ENCODE assay signal across 8 cellular contexts in genomic region chr15:99324082-99324620, GRCh38.
DNase-seq lines count a peak whose midpoint lies in the region; ATAC-seq and TF ChIP-seq lines count a peak whose summit lies in the region.

No MANE protein-coding gene starts in this region.

- ATAC-seq in GM19452 (IDR thresholded peaks at IDR 0.05; ENCODE audit: unreplicated experiment), result peak; percentile 78
- ATAC-seq in stimulated activated effector memory CD8-positive, alpha-beta T cell treated with anti-CD3 and anti-CD28 coated beads, Interleukin-12 subunit alpha, Interleukin-12 subunit beta, amount 100 ng/mL, for 72 hours, result peak; percentile 94
- ATAC-seq in naive thymus-derived CD8-positive, alpha-beta T cell, result no peak

- no peaks in the 10 kb centered on the region for H3K27me3 Mint-ChIP-seq in naive thymus-derived CD8-positive, alpha-beta T cell

- peak; percentile 76 for DNase-seq in AG10803 (ENCODE audit: low read depth)
- DNase-seq in HS-5 (ENCODE audit: low read depth), result peak; percentile 73
- DNase-seq in dermis blood vessel endothelial cell, result peak; percentile 81
- DNase-seq in stimulated activated effector memory CD8-positive, alpha-beta T cell treated with anti-CD3 and anti-CD28 coated beads, Interleukin-12 subunit alpha, Interleukin-12 subunit beta, amount 100 ng/mL, for 72 hours (ENCODE audit: low spot score in 2 of 2), result no peak
- DNase-seq in naive thymus-derived CD8-positive, alpha-beta T cell, result no peak
- no peak for DNase-seq in colonic mucosa
- DNase-seq in effector CD4-positive, alpha-beta T cell, result no peak

- intact Hi-C loops in colonic mucosa (cut with DNase I), result no loop called here

- peak overlapping the region; percentile 42 for H3K4me3 Mint-ChIP-seq in stimulated activated effector memory CD8-positive, alpha-beta T cell treated with anti-CD3 and anti-CD28 coated beads, Interleukin-12 subunit alpha, Interleukin-12 subunit beta, amount 100 ng/mL, for 72 hours
- no peak overlapping the region for H3K4me3 Mint-ChIP-seq in naive thymus-derived CD8-positive, alpha-beta T cell

- no peak overlapping the region for H3K27ac ChIP-seq in colonic mucosa

- TF ChIP-seq CTCF in AG10803 (conservative IDR thresholded peaks at IDR 0.05; ENCODE audit: low read length) (no peak), colonic mucosa (IDR thresholded peaks at IDR 0.05) (no peak)

- POLR2A ChIA-PET in naive thymus-derived CD8-positive, alpha-beta T cell (lab: Charles Lee), result no interaction called here

- H3K27me3 ChIP-seq in colonic mucosa, result no peaks in the 10 kb centered on the region

- H3K9me3 Mint-ChIP-seq in stimulated activated effector memory CD8-positive, alpha-beta T cell treated with anti-CD3 and anti-CD28 coated beads, Interleukin-12 subunit alpha, Interleukin-12 subunit beta, amount 100 ng/mL, for 72 hours, result peaks cover 2% of the 10 kb centered on the region
- H3K9me3 Mint-ChIP-seq in naive thymus-derived CD8-positive, alpha-beta T cell, result no peaks in the 10 kb centered on the region

- peak overlapping the region; percentile 89 for H3K27ac Mint-ChIP-seq in stimulated activated effector memory CD8-positive, alpha-beta T cell treated with anti-CD3 and anti-CD28 coated beads, Interleukin-12 subunit alpha, Interleukin-12 subunit beta, amount 100 ng/mL, for 72 hours
- no peak overlapping the region for H3K27ac Mint-ChIP-seq in naive thymus-derived CD8-positive, alpha-beta T cell

- no peaks in the 10 kb centered on the region for H3K4me1 ChIP-seq in colonic mucosa

- H3K4me3 ChIP-seq in AG10803 (ENCODE audit: low read length) (peak overlapping the region; percentile 35), colonic mucosa (no peak overlapping the region)

- H3K9ac ChIP-seq in colonic mucosa (ENCODE audit: low read depth in 2 of 2, low read length in 2 of 2), result no peak overlapping the region

- peaks cover 29% of the 10 kb centered on the region for H3K4me1 Mint-ChIP-seq in stimulated activated effector memory CD8-positive, alpha-beta T cell treated with anti-CD3 and anti-CD28 coated beads, Interleukin-12 subunit alpha, Interleukin-12 subunit beta, amount 100 ng/mL, for 72 hours
- peaks cover 0 to 8% (median 1%) of the 10 kb centered on the region in 4 donors for H3K4me1 Mint-ChIP-seq in naive thymus-derived CD8-positive, alpha-beta T cell

- peaks cover 5% of the 10 kb centered on the region for H3K36me3 Mint-ChIP-seq in stimulated activated effector memory CD8-positive, alpha-beta T cell treated with anti-CD3 and anti-CD28 coated beads, Interleukin-12 subunit alpha, Interleukin-12 subunit beta, amount 100 ng/mL, for 72 hours
- peaks cover 0 to 2% (median 0%) of the 10 kb centered on the region in 3 donors for H3K36me3 Mint-ChIP-seq in naive thymus-derived CD8-positive, alpha-beta T cell

- H3K36me3 ChIP-seq in colonic mucosa, result no peaks in the 10 kb centered on the region

- H3K9me3 ChIP-seq in colonic mucosa, result no peaks in the 10 kb centered on the region

Comparison
In these comparisons a context has a peak if more than half of its experiments do, and no peak if none do; other contexts are left out.
1. DNase-seq: peak in AG10803 (single experiment), HS-5 (single experiment) and dermis blood vessel endothelial cell (single experiment); none in stimulated activated effector memory CD8-positive, alpha-beta T cell treated with anti-CD3 and anti-CD28 coated beads, Interleukin-12 subunit alpha, Interleukin-12 subunit beta, amount 100 ng/mL, for 72 hours (0 of 2), naive thymus-derived CD8-positive, alpha-beta T cell (0 of 10), colonic mucosa (single experiment) and effector CD4-positive, alpha-beta T cell (single experiment).
2. ATAC-seq: peak in GM19452 (single experiment) and stimulated activated effector memory CD8-positive, alpha-beta T cell treated with anti-CD3 and anti-CD28 coated beads, Interleukin-12 subunit alpha, Interleukin-12 subunit beta, amount 100 ng/mL, for 72 hours (single experiment); none in naive thymus-derived CD8-positive, alpha-beta T cell (0 of 2).